Comparison of ENCODE assay signal across 1 cellular context in genomic region chr11:86940122-86940777, GRCh38.
TF ChIP-seq lines count a peak whose summit lies in the region.

No MANE protein-coding gene starts in this region.

TF ChIP-seq in K562, 482 proteins besides CTCF, POLR2A, EP300 and RAD21 (continued from another document and continues in another):
- TF ChIP-seq ZNF318 (IDR thresholded peaks at IDR 0.05; ENCODE audit: borderline replicate concordance in 1 of 2, low read depth in 1 of 2), result no peak
- no peak for TF ChIP-seq GABPB2 (CRISPR knock-in tag; conservative IDR thresholded peaks at IDR 0.05)
- no peak for TF ChIP-seq E2F5 (CRISPR knock-in tag; IDR thresholded peaks at IDR 0.05)
- peak; percentile 65; the same call in 1 of the 2 replicates for TF ChIP-seq ZNF197 (CRISPR knock-in tag; IDR thresholded peaks at IDR 0.05; ENCODE audit: low read depth)
- TF ChIP-seq HDAC2 (IDR thresholded peaks at IDR 0.05), result no peak
- TF ChIP-seq MCM7 (IDR thresholded peaks at IDR 0.05), result no peak
- 0 out of 2 replicates have a peak, but pooled peaks have one; percentile 28 for TF ChIP-seq ATF7 (IDR thresholded peaks at IDR 0.05)
- no peak for TF ChIP-seq HEY1 (CRISPR knock-in tag; IDR thresholded peaks at IDR 0.05; ENCODE audit: borderline replicate concordance)
- TF ChIP-seq SMAD2 (IDR thresholded peaks at IDR 0.05; ENCODE audit: low read depth, low read length), result no peak
- no peak for TF ChIP-seq ZBTB26 (CRISPR knock-in tag; IDR thresholded peaks at IDR 0.05)
- TF ChIP-seq ZNF589 (CRISPR knock-in tag; IDR thresholded peaks at IDR 0.05; ENCODE audit: low read depth), result peak; percentile 42; the same call in 1 of the 2 replicates
- TF ChIP-seq PRDM10 (IDR thresholded peaks at IDR 0.05; ENCODE audit: partially characterized antibody), result peak; percentile 12
- no peak for TF ChIP-seq ZNF696 (CRISPR knock-in tag; conservative IDR thresholded peaks at IDR 0.05)
- no peak for TF ChIP-seq CBX2 (IDR thresholded peaks at IDR 0.05; ENCODE audit: insufficient read depth, low read length, poor library complexity, severe bottlenecking)
- TF ChIP-seq ZZZ3 (IDR thresholded peaks at IDR 0.05), result no peak
- TF ChIP-seq ZNF280A (IDR thresholded peaks at IDR 0.05; ENCODE audit: low read depth, partially characterized antibody), result no peak
- TF ChIP-seq ZBTB7A (IDR thresholded peaks at IDR 0.05; ENCODE audit: borderline replicate concordance, control insufficient read depth, low read depth, low read length), result 0 out of 2 replicates have a peak, but pooled peaks have one; percentile 27
- 0 out of 2 replicates have a peak, but pooled peaks have one; percentile 15 for TF ChIP-seq MGA (IDR thresholded peaks at IDR 0.05)
- TF ChIP-seq ZSCAN29 (IDR thresholded peaks at IDR 0.05), result no peak
- no peak for TF ChIP-seq BACH1 (tag; IDR thresholded peaks at IDR 0.05)
- peak; percentile 38; the same call in 1 of the 2 replicates for TF ChIP-seq TCF3 (CRISPR knock-in tag; IDR thresholded peaks at IDR 0.05)
- TF ChIP-seq ZNF324 (CRISPR knock-in tag; IDR thresholded peaks at IDR 0.05), result peak; percentile 42; the same call in 1 of the 2 replicates
